In genomic region chr11:65418681-65419459, GRCh38 we compare ENCODE assay signal across 1 cellular context.
TF ChIP-seq lines count a peak whose summit lies in the region.

No MANE protein-coding gene starts in this region.

TF ChIP-seq in HepG2, 621 proteins besides CTCF, POLR2A, EP300 and RAD21 (continued from another document and continues in another):
- TF ChIP-seq DRAP1 (CRISPR knock-in tag; IDR thresholded peaks at IDR 0.05) (peak; percentile 92), ZNF704 (CRISPR knock-in tag; IDR thresholded peaks at IDR 0.05; ENCODE audit: borderline replicate concordance) (peak; percentile 25), MTA1 (CRISPR knock-in tag; IDR thresholded peaks at IDR 0.05; ENCODE audit: borderline replicate concordance) (peak; percentile 94), JDP2 (CRISPR knock-in tag; IDR thresholded peaks at IDR 0.05; ENCODE audit: borderline replicate concordance) (peak; percentile 93; the same call in 1 of the 2 replicates), ZNF225 (CRISPR knock-in tag; IDR thresholded peaks at IDR 0.05) (no peak), U2AF2 (IDR thresholded peaks at IDR 0.05; ENCODE audit: low read depth, low read length) (no peak), TCF7 (IDR thresholded peaks at IDR 0.05; ENCODE audit: low read depth) (peak; percentile 94), ZNF512B (CRISPR knock-in tag; IDR thresholded peaks at IDR 0.05; ENCODE audit: borderline replicate concordance) (no peak; the same call in 1 of the 2 replicates), SIX4 (CRISPR knock-in tag; IDR thresholded peaks at IDR 0.05) (peak; percentile 34; the same call in 1 of the 2 replicates), PITX1 (CRISPR knock-in tag; IDR thresholded peaks at IDR 0.05) (peak; percentile 98), SAFB2 (CRISPR knock-in tag; IDR thresholded peaks at IDR 0.05; ENCODE audit: borderline replicate concordance, low read depth) (peak; percentile 46; the same call in 1 of the 2 replicates), ZNF281 (CRISPR knock-in tag; IDR thresholded peaks at IDR 0.05; ENCODE audit: borderline replicate concordance) (peak; percentile 93), MEIS2 (CRISPR knock-in tag; IDR thresholded peaks at IDR 0.05) (peak; percentile 16), ZFP36L1 (CRISPR knock-in tag; IDR thresholded peaks at IDR 0.05) (peak; percentile 84), GABPB1 (CRISPR knock-in tag; IDR thresholded peaks at IDR 0.05) (peak; percentile 79), NAIF1 (CRISPR knock-in tag; IDR thresholded peaks at IDR 0.05; ENCODE audit: borderline replicate concordance) (peak; percentile 63; the same call in 1 of the 2 replicates), ZBTB3 (CRISPR knock-in tag; IDR thresholded peaks at IDR 0.05; ENCODE audit: borderline replicate concordance, low read depth) (peak; percentile 76; the same call in 1 of the 2 replicates), DR1 (CRISPR knock-in tag; IDR thresholded peaks at IDR 0.05) (peak; percentile 75), ZNF354B (CRISPR knock-in tag; IDR thresholded peaks at IDR 0.05) (no peak), GFI1 (CRISPR knock-in tag; IDR thresholded peaks at IDR 0.05; ENCODE audit: borderline replicate concordance) (peak; percentile 92), ZIK1 (CRISPR knock-in tag; IDR thresholded peaks at IDR 0.05; ENCODE audit: borderline replicate concordance, low read depth) (peak; percentile 23; the same call in 1 of the 2 replicates), POGK (CRISPR knock-in tag; conservative IDR thresholded peaks at IDR 0.05) (peak; percentile 82), ZC3H4 (CRISPR knock-in tag; IDR thresholded peaks at IDR 0.05; ENCODE audit: borderline replicate concordance) (peak; percentile 97), MAFF (IDR thresholded peaks at IDR 0.05; ENCODE audit: low read depth, low read length) (peak; percentile 73), BRF2 (CRISPR knock-in tag; IDR thresholded peaks at IDR 0.05) (0 out of 2 replicates have a peak, but pooled peaks have one; percentile 35), ZNF597 (CRISPR knock-in tag; IDR thresholded peaks at IDR 0.05) (no peak), ZFP82 (CRISPR knock-in tag; IDR thresholded peaks at IDR 0.05; ENCODE audit: borderline replicate concordance) (peak; percentile 79; the same call in 1 of the 2 replicates), ZZZ3 (CRISPR knock-in tag; IDR thresholded peaks at IDR 0.05; ENCODE audit: borderline replicate concordance) (no peak), TARDBP (CRISPR knock-in tag; IDR thresholded peaks at IDR 0.05) (peak; percentile 96)
- TF ChIP-seq, protein P1, sequence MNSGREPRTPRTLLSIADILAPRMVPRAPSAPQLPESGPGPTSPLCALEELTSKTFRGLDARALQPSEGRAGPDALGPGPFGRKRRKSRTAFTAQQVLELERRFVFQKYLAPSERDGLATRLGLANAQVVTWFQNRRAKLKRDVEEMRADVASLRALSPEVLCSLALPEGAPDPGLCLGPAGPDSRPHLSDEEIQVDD (CRISPR knock-in tag; IDR thresholded peaks at IDR 0.05; ENCODE audit: borderline replicate concordance) = 0 out of 2 replicates have a peak, but pooled peaks have one; percentile 52
- TF ChIP-seq, protein P2, sequence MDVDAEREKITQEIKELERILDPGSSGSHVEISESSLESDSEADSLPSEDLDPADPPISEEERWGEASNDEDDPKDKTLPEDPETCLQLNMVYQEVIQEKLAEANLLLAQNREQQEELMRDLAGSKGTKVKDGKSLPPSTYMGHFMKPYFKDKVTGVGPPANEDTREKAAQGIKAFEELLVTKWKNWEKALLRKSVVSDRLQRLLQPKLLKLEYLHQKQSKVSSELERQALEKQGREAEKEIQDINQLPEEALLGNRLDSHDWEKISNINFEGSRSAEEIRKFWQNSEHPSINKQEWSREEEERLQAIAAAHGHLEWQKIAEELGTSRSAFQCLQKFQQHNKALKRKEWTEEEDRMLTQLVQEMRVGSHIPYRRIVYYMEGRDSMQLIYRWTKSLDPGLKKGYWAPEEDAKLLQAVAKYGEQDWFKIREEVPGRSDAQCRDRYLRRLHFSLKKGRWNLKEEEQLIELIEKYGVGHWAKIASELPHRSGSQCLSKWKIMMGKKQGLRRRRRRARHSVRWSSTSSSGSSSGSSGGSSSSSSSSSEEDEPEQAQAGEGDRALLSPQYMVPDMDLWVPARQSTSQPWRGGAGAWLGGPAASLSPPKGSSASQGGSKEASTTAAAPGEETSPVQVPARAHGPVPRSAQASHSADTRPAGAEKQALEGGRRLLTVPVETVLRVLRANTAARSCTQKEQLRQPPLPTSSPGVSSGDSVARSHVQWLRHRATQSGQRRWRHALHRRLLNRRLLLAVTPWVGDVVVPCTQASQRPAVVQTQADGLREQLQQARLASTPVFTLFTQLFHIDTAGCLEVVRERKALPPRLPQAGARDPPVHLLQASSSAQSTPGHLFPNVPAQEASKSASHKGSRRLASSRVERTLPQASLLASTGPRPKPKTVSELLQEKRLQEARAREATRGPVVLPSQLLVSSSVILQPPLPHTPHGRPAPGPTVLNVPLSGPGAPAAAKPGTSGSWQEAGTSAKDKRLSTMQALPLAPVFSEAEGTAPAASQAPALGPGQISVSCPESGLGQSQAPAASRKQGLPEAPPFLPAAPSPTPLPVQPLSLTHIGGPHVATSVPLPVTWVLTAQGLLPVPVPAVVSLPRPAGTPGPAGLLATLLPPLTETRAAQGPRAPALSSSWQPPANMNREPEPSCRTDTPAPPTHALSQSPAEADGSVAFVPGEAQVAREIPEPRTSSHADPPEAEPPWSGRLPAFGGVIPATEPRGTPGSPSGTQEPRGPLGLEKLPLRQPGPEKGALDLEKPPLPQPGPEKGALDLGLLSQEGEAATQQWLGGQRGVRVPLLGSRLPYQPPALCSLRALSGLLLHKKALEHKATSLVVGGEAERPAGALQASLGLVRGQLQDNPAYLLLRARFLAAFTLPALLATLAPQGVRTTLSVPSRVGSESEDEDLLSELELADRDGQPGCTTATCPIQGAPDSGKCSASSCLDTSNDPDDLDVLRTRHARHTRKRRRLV (CRISPR knock-in tag; IDR thresholded peaks at IDR 0.05) = 0 out of 2 replicates have a peak, but pooled peaks have one; percentile 9
- TF ChIP-seq, protein P3, sequence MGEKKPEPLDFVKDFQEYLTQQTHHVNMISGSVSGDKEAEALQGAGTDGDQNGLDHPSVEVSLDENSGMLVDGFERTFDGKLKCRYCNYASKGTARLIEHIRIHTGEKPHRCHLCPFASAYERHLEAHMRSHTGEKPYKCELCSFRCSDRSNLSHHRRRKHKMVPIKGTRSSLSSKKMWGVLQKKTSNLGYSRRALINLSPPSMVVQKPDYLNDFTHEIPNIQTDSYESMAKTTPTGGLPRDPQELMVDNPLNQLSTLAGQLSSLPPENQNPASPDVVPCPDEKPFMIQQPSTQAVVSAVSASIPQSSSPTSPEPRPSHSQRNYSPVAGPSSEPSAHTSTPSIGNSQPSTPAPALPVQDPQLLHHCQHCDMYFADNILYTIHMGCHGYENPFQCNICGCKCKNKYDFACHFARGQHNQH (CRISPR knock-in tag; IDR thresholded peaks at IDR 0.05) = peak; percentile 76
- TF ChIP-seq, protein P4, sequence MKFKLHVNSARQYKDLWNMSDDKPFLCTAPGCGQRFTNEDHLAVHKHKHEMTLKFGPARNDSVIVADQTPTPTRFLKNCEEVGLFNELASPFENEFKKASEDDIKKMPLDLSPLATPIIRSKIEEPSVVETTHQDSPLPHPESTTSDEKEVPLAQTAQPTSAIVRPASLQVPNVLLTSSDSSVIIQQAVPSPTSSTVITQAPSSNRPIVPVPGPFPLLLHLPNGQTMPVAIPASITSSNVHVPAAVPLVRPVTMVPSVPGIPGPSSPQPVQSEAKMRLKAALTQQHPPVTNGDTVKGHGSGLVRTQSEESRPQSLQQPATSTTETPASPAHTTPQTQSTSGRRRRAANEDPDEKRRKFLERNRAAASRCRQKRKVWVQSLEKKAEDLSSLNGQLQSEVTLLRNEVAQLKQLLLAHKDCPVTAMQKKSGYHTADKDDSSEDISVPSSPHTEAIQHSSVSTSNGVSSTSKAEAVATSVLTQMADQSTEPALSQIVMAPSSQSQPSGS (CRISPR knock-in tag; IDR thresholded peaks at IDR 0.05) = peak; percentile 82
